Comparison of ENCODE assay signal across 8 cellular contexts in the genomic region with DNA sequence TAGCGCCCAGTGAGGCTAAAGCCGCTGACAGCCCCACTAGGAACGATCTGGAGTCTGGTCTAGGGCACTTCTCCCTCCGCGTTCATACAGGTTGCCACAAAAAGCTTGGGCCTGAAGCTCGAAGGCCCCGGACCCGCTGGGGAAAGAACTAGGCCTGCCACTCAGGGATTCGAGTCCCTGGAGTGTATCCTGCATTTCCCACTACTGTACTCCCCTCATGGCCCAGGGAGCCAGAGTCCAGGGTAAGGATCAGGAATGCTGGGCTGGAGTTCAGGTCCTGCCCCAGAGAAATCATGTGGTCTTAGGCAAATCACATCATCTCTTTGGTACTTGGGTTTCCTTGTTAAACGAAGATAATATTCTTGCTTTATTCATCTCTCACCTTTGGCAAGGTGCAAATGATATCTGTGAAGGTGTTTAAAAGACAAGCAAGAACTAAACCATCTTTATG. TPM values are rescaled to one million over a fixed set of nuclear protein-coding genes. Genes with fewer than 3 reads are reported as not detected.
A peak's percentile ranks its signal among the peaks of the same experiment; 100 is the strongest.
DNase-seq lines count a peak whose midpoint lies in the region; ATAC-seq and TF ChIP-seq lines count a peak whose summit lies in the region.

No MANE protein-coding gene starts in this region.

- POLR2A ChIA-PET in CD4-positive, alpha-beta T cell (lab: Charles Lee), result interaction anchor here (1.1 to 21.5 kb wide), 13 partner anchors 12 to 368 kb away, joined by 3 to 1478 read pairs (median 5); a partner anchor contains a TSS
- POLR2A ChIA-PET in naive thymus-derived CD4-positive, alpha-beta T cell (lab: Charles Lee), result interaction anchor here (0.7 to 25.8 kb wide), 17 partner anchors 13 to 418 kb away, joined by 3 to 1899 read pairs (median 8); no protein-coding TSS in a partner anchor

- H3K36me3 ChIP-seq in naive thymus-derived CD4-positive, alpha-beta T cell (ENCODE audit: control insufficient read depth in 2 of 3, insufficient read depth in 3 of 3, low read length in 3 of 3), result peaks cover 23 to 63% (median 23%) of the 10 kb centered on the region in 3 experiments

- no peaks in the 10 kb centered on the region for H3K9me3 Mint-ChIP-seq in CD4-positive, alpha-beta T cell
- no peaks in the 10 kb centered on the region for H3K9me3 Mint-ChIP-seq in chondrocyte (ENCODE audit: low read depth)
- peaks cover 0 to 24% (median 0%) of the 10 kb centered on the region in 11 donors for H3K9me3 Mint-ChIP-seq in naive thymus-derived CD4-positive, alpha-beta T cell

- H3K27ac Mint-ChIP-seq in CD4-positive, alpha-beta T cell, result peak overlapping the region; percentile 98
- peak overlapping the region; percentile 82 for H3K27ac Mint-ChIP-seq in chondrocyte (ENCODE audit: unreplicated experiment)
- peak overlapping the region; percentile 80 to 99 (median 93) for H3K27ac Mint-ChIP-seq in naive thymus-derived CD4-positive, alpha-beta T cell

- H3K4me1 ChIP-seq in naive thymus-derived CD4-positive, alpha-beta T cell (ENCODE audit: control insufficient read depth in 2 of 2, insufficient read depth in 2 of 2, low read length in 2 of 2), result peaks cover 22% of the 10 kb centered on the region in 2 donors

- peak overlapping the region; percentile 64 for H3K4me3 ChIP-seq in Jurkat, Clone E6-1 (ENCODE audit: low read length)
- H3K4me3 ChIP-seq in naive thymus-derived CD4-positive, alpha-beta T cell (ENCODE audit: low read length), result peak overlapping the region; percentile 82

- H3K4me3 Mint-ChIP-seq in CD4-positive, alpha-beta T cell, result peak overlapping the region; percentile 77
- peak overlapping the region; percentile 77 for H3K4me3 Mint-ChIP-seq in chondrocyte (ENCODE audit: unreplicated experiment)
- peak overlapping the region; percentile 80 to 99 (median 88) for H3K4me3 Mint-ChIP-seq in naive thymus-derived CD4-positive, alpha-beta T cell

- H3K27me3 ChIP-seq in CD4-positive, alpha-beta T cell (ENCODE audit: control insufficient read depth, insufficient read depth, low read length), result no peaks in the 10 kb centered on the region
- no peaks in the 10 kb centered on the region for H3K27me3 ChIP-seq in naive thymus-derived CD4-positive, alpha-beta T cell (ENCODE audit: control insufficient read depth in 2 of 2, insufficient read depth in 2 of 2, low read length in 2 of 2)

- H3K27ac ChIP-seq in CD4-positive, alpha-beta T cell (ENCODE audit: low read depth, low read length), result peak overlapping the region; percentile 84
- H3K27ac ChIP-seq in naive thymus-derived CD4-positive, alpha-beta T cell (ENCODE audit: low read depth, low read length), result peak overlapping the region; percentile 97

- CTCF ChIA-PET in CD4-positive, alpha-beta T cell (lab: Charles Lee), result interaction anchor here (1.0 to 13.6 kb wide), 9 partner anchors 10 to 418 kb away, joined by 3 to 303 read pairs (median 11); no protein-coding TSS in a partner anchor
- CTCF ChIA-PET in naive thymus-derived CD4-positive, alpha-beta T cell (lab: Charles Lee), result interaction anchor here (0.6 to 5.6 kb wide), 12 partner anchors 10 to 398 kb away, joined by 3 to 203 read pairs (median 10); no protein-coding TSS in a partner anchor

- H3K36me3 Mint-ChIP-seq in CD4-positive, alpha-beta T cell (ENCODE audit: low read depth), result peaks cover 73% of the 10 kb centered on the region
- peaks cover 15% of the 10 kb centered on the region for H3K36me3 Mint-ChIP-seq in chondrocyte (ENCODE audit: low read depth)
- H3K36me3 Mint-ChIP-seq in naive thymus-derived CD4-positive, alpha-beta T cell, result peaks cover 4 to 25% (median 24%) of the 10 kb centered on the region in 5 donors

- DNase-seq in CD4-positive, alpha-beta T cell, result no peak
- DNase-seq in Jurkat, Clone E6-1 (ENCODE audit: low read depth, low spot score), result no peak
- DNase-seq in chondrocyte (ENCODE audit: low spot score), result no peak
- DNase-seq in naive thymus-derived CD4-positive, alpha-beta T cell, result no peak
- no peak for DNase-seq in RPMI8226
- DNase-seq in SIG-M5 (lab: John Stamatoyannopoulos, UW), result no peak

- TF ChIP-seq CTCF in CD4-positive, alpha-beta T cell (IDR thresholded peaks at IDR 0.05), result no peak
- TF ChIP-seq CTCF in chondrocyte (IDR thresholded peaks at IDR 0.05), result no peak

- H3K4me1 Mint-ChIP-seq in CD4-positive, alpha-beta T cell (ENCODE audit: low read depth), result peaks cover 23% of the 10 kb centered on the region
- peaks cover 30% of the 10 kb centered on the region for H3K4me1 Mint-ChIP-seq in chondrocyte (ENCODE audit: low read depth)
- H3K4me1 Mint-ChIP-seq in naive thymus-derived CD4-positive, alpha-beta T cell, result peaks cover 14 to 28% (median 21%) of the 10 kb centered on the region in 7 donors

- peaks cover 9% of the 10 kb centered on the region for H3K27me3 Mint-ChIP-seq in CD4-positive, alpha-beta T cell
- H3K27me3 Mint-ChIP-seq in chondrocyte (ENCODE audit: low read depth), result no peaks in the 10 kb centered on the region
- peaks cover 0 to 4% (median 0%) of the 10 kb centered on the region in 5 donors for H3K27me3 Mint-ChIP-seq in naive thymus-derived CD4-positive, alpha-beta T cell

- no peak for ATAC-seq in CD4-positive, alpha-beta T cell (ENCODE audit: poor library complexity)
- no peak for ATAC-seq in naive thymus-derived CD4-positive, alpha-beta T cell
- no peak for ATAC-seq in GM21381 (IDR thresholded peaks at IDR 0.05; ENCODE audit: unreplicated experiment)
- no peak for ATAC-seq in HG03354 (IDR thresholded peaks at IDR 0.05; ENCODE audit: poor library complexity, severe bottlenecking, unreplicated experiment)

- no peaks in the 10 kb centered on the region for H3K9me3 ChIP-seq in CD4-positive, alpha-beta T cell (ENCODE audit: control insufficient read depth, low read length)
- H3K9me3 ChIP-seq in naive thymus-derived CD4-positive, alpha-beta T cell (ENCODE audit: control insufficient read depth in 2 of 3, low read length in 3 of 3), result no peaks in the 10 kb centered on the region

- intact Hi-C loops in CD4-positive, alpha-beta T cell (cut with DNase I, micrococcal nuclease), result loop anchor here in 1 of 2 experiments (1.0 to 5.0 kb wide), 7 partner anchors 53 to 309 kb away; no protein-coding TSS in a partner anchor
- intact Hi-C loops in naive thymus-derived CD4-positive, alpha-beta T cell (cut with micrococcal nuclease), result loop anchor here (2.0 to 10.0 kb wide), 10 partner anchors 315 to 1387 kb away; a partner anchor contains a TSS

RNA-seq across cellular contexts. Expression of a gene that starts 1.4 kb away (rescaled TPM):
- 1,000 to 10,000 TPM; 1,602 to 1,631 TPM for total RNA-seq in CD4-positive, alpha-beta T cell
- 37.3 TPM for polyA plus RNA-seq in Jurkat, Clone E6-1 (2012; ENCODE audit: insufficient read depth, insufficient read length)
- 95.8 to 103 TPM (median 98.3 TPM) in 3 replicates for total RNA-seq in chondrocyte
- total RNA-seq in naive thymus-derived CD4-positive, alpha-beta T cell, result 100 to 1,000 TPM; 231 to 747 (median 389) TPM
- 100 to 1,000 TPM; 252 to 411 TPM for polyA plus RNA-seq in naive thymus-derived CD4-positive, alpha-beta T cell
